ENCODE assay signal across 1 cellular context in the genomic region with DNA sequence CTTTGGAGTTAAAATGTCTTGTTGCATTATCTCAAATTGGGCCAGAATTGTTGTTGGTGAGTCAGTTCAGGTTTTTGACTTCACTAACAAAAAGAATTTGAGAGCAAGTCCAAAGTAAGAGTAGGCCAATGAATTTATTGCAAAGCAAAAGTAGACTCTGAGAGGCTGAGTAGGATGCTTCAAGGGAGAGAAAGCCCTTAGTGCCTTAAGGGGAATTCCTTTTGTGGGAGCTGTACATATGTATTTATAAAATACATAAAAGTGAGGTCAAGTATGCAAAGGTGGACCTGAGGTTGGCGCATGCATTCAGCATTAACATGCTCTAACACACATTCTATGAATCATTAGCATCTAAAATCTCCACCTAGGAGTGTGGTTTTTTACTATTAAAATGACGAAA.
TF ChIP-seq lines count a peak whose summit lies in the region.

No MANE protein-coding gene starts in this region.

TF ChIP-seq in SK-N-SH, 30 proteins besides CTCF, POLR2A, EP300 and RAD21 (continued from another document):
- TF ChIP-seq, protein P1, sequence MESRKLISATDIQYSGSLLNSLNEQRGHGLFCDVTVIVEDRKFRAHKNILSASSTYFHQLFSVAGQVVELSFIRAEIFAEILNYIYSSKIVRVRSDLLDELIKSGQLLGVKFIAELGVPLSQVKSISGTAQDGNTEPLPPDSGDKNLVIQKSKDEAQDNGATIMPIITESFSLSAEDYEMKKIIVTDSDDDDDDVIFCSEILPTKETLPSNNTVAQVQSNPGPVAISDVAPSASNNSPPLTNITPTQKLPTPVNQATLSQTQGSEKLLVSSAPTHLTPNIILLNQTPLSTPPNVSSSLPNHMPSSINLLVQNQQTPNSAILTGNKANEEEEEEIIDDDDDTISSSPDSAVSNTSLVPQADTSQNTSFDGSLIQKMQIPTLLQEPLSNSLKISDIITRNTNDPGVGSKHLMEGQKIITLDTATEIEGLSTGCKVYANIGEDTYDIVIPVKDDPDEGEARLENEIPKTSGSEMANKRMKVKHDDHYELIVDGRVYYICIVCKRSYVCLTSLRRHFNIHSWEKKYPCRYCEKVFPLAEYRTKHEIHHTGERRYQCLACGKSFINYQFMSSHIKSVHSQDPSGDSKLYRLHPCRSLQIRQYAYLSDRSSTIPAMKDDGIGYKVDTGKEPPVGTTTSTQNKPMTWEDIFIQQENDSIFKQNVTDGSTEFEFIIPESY (IDR thresholded peaks at IDR 0.05; ENCODE audit: borderline replicate concordance, low read depth) = no peak
- TF ChIP-seq, protein P2, sequence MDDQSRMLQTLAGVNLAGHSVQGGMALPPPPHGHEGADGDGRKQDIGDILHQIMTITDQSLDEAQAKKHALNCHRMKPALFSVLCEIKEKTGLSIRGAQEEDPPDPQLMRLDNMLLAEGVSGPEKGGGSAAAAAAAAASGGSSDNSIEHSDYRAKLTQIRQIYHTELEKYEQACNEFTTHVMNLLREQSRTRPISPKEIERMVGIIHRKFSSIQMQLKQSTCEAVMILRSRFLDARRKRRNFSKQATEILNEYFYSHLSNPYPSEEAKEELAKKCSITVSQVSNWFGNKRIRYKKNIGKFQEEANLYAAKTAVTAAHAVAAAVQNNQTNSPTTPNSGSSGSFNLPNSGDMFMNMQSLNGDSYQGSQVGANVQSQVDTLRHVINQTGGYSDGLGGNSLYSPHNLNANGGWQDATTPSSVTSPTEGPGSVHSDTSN (IDR thresholded peaks at IDR 0.05) = no peak
- TF ChIP-seq SMC3 (IDR thresholded peaks at IDR 0.05; ENCODE audit: low read depth, low read length) = no peak
TF ChIP-seq in SK-N-SH: peak in this region for 0.
